1 cellular context compared by ENCODE assay signal in genomic region chr1:43002766-43003165, GRCh38.
TF ChIP-seq lines count a peak whose summit lies in the region.

No MANE protein-coding gene starts in this region.

TF ChIP-seq in K562, 482 proteins besides CTCF, POLR2A, EP300 and RAD21 (continued from another document):
- TF ChIP-seq ZBTB5 (IDR thresholded peaks at IDR 0.05) (no peak), MTA2 (IDR thresholded peaks at IDR 0.05; ENCODE audit: low read depth) (peak; percentile 51; the same call in 1 of the 2 replicates), CTBP1 (IDR thresholded peaks at IDR 0.05; ENCODE audit: borderline replicate concordance) (peak; percentile 81), TEAD4 (IDR thresholded peaks at IDR 0.05; ENCODE audit: low read length) (peak; percentile 59; the same call in 1 of the 2 replicates), TEAD4 (CRISPR knock-in tag; IDR thresholded peaks at IDR 0.05; ENCODE audit: borderline replicate concordance) (no peak), RCOR1 (IDR thresholded peaks at IDR 0.05; ENCODE audit: borderline replicate concordance in 1 of 2, low read depth in 2 of 2, low read length in 2 of 2) (0 out of 4 replicates have a peak, but pooled peaks of 1 of the 2 experiments have one; percentile 17), GATA2 (CRISPR knock-in tag; IDR thresholded peaks at IDR 0.05) (peak; percentile 56), CCNT2 (IDR thresholded peaks at IDR 0.05; ENCODE audit: borderline replicate concordance, extremely low read depth, insufficient read length, low read depth, low read length) (peak; percentile 13), TAL1 (IDR thresholded peaks at IDR 0.05) (peak; percentile 62), ZNF592 (IDR thresholded peaks at IDR 0.05) (no peak), PBX2 (CRISPR knock-in tag; IDR thresholded peaks at IDR 0.05; ENCODE audit: low read depth) (no peak), PBX2 (tag; conservative IDR thresholded peaks at IDR 0.05; ENCODE audit: low read depth) (0 out of 2 replicates have a peak, but pooled peaks have one; percentile 12), SMARCE1 (IDR thresholded peaks at IDR 0.05) (peak; percentile 34; the same call in 1 of the 2 replicates), CBFA2T3 (IDR thresholded peaks at IDR 0.05) (peak; percentile 78), ZSCAN32 (CRISPR knock-in tag; IDR thresholded peaks at IDR 0.05) (no peak), TEAD1 (CRISPR knock-in tag; IDR thresholded peaks at IDR 0.05) (0 out of 4 replicates have a peak, but pooled peaks of 1 of the 2 experiments have one; percentile 32), ARID1B (IDR thresholded peaks at IDR 0.05) (peak; percentile 60), CBFA2T2 (conservative IDR thresholded peaks at IDR 0.05) (peak; percentile 75), CREBBP (IDR thresholded peaks at IDR 0.05; ENCODE audit: low read depth, low read length) (no peak), ZNF280B (CRISPR knock-in tag; IDR thresholded peaks at IDR 0.05) (no peak), USF1 (CRISPR knock-in tag; IDR thresholded peaks at IDR 0.05) (0 out of 2 replicates have a peak, but pooled peaks have one; percentile 20), USF2 (CRISPR knock-in tag; IDR thresholded peaks at IDR 0.05) (0 out of 2 replicates have a peak, but pooled peaks have one; percentile 19), BRF1 (IDR thresholded peaks at IDR 0.05; ENCODE audit: borderline replicate concordance, extremely low read depth, insufficient read length) (no peak), NFXL1 (CRISPR knock-in tag; IDR thresholded peaks at IDR 0.05) (no peak), ZNF518B (CRISPR knock-in tag; IDR thresholded peaks at IDR 0.05) (no peak), ATF1 (CRISPR knock-in tag; IDR thresholded peaks at IDR 0.05) (no peak), ATF1 (tag; IDR thresholded peaks at IDR 0.05) (no peak), ZEB2 (IDR thresholded peaks at IDR 0.05) (peak; percentile 71), BHLHE40 (IDR thresholded peaks at IDR 0.05; ENCODE audit: low read length) (peak; percentile 75), E4F1 (CRISPR knock-in tag; IDR thresholded peaks at IDR 0.05; ENCODE audit: borderline replicate concordance) (no peak), RHOXF2B (CRISPR knock-in tag; conservative IDR thresholded peaks at IDR 0.05) (no peak), ZNF217 (CRISPR knock-in tag; IDR thresholded peaks at IDR 0.05) (no peak)
